ENCODE assay signal across 17 cellular contexts in the genomic region with DNA sequence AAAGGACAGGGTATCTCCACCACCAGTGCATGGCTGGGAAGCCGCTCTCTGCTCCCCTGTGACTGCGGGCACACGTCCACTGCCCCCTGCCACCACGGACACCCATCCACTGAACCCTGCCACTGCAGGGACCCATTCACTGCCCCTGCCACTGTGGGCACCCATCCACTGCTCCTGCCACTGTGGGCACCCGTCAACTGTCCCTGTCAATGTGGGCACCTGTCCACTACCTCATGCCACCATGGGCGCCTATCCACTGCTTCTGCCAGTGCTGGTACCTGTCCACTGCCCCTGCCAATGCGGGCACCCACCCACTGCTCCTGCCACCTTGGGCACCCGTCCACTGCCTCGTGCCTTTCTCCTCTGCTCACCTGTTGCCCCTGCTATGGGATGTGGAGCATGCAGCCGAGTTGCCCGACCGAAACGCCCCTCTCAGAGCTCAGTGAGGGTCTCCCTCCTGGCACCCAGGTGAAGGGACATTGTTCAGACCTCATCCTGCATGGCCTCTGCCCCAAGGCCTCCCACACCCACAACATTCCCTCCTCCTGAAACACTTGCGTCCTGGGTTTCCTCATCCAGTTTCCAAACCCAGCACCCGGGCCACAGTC.
DNase-seq lines count a peak whose midpoint lies in the region; ATAC-seq, FAIRE-seq and TF ChIP-seq lines count a peak whose summit lies in the region.
"Had no signal": no experiment of that assay in that cellular context is flagged by ENCODE, and none has a peak within 500 bp of the region (broad histone marks: within the 10 kb centered on the region; RNA-seq: fewer than 3 reads in every experiment).

No MANE protein-coding gene starts in this region.

- WGBS in neuronal stem cell (ENCODE audit: extremely low coverage in 2 of 2, insufficient read length in 2 of 2, insufficient replicate concordance in 1 of 2), 2 donors: no CpG with 5 or more reads among the region's 15 CpGs
- WGBS in sigmoid colon, 2 donors: 89 to 90% methylated on average over 15 of the region's 15 CpGs

- H2BK12ac ChIP-seq in neuronal stem cell (ENCODE audit: low read length): no peak overlapping the region

- H3K79me2 ChIP-seq in DND-41 (ENCODE audit: insufficient read depth, low read length): peaks cover 75% of the 10 kb centered on the region

- no peak for TF ChIP-seq EP300 in sigmoid colon (IDR thresholded peaks at IDR 0.05)

- DNase-seq in DND-41 (no peak), kidney (peak; percentile 58), neuronal stem cell (ENCODE audit: low spot score) (no peak), sigmoid colon (peak; percentile 54), NCI-H2227 (lab: John Stamatoyannopoulos, UW; ENCODE audit: unreplicated experiment) (no peak), UCSD-AML1 (lab: John Stamatoyannopoulos, UW; ENCODE audit: unreplicated experiment) (no peak), NCI-H1092 treated with DMSO at 0.1 percent for 48 hours (lab: John Stamatoyannopoulos, UW) (no peak)
- DNase-seq: AML-193; CD8-positive, alpha-beta memory T cell; GF-D8; H9; IMR-90 had no signal

- H3K27ac ChIP-seq in DND-41 (ENCODE audit: low read length): peak overlapping the region; percentile 67
- H3K27ac ChIP-seq in kidney (ENCODE audit: low read depth in 2 of 2, low read length in 2 of 2): no peak overlapping the region
- H3K27ac ChIP-seq in neuronal stem cell (replicated peaks; ENCODE audit: low read length): no peak overlapping the region
- no peak overlapping the region for H3K27ac ChIP-seq in sigmoid colon
- H3K27ac ChIP-seq: 22Rv1, BLaER1 had no signal

- H3K27me3 ChIP-seq in DND-41 (ENCODE audit: insufficient read depth, low read length, poor library complexity): no peaks in the 10 kb centered on the region
- H3K27me3 ChIP-seq in neuronal stem cell (ENCODE audit: control insufficient read depth in 3 of 3, insufficient read depth in 3 of 3, low read depth in 1 of 3, low read length in 3 of 3): no peaks in the 10 kb centered on the region
- peaks cover 0 to 13% (median 0%) of the 10 kb centered on the region in 3 donors for H3K27me3 ChIP-seq in sigmoid colon
- H3K27me3 ChIP-seq: BLaER1 had no signal

- ATAC-seq in DND-41 (ENCODE audit: insufficient read depth, low read depth) (no peak), GM19324 (IDR thresholded peaks at IDR 0.05; ENCODE audit: low FRiP score, unreplicated experiment) (no peak)
- ATAC-seq: GM23338 had no signal

- intact Hi-C loops in kidney (cut with DNase I): no loop called here
- intact Hi-C loops in sigmoid colon (cut with DNase I): no loop called here

- no peak overlapping the region for H4K91ac ChIP-seq in neuronal stem cell (ENCODE audit: low read depth, low read length, poor library complexity)

- no peak overlapping the region for H2BK15ac ChIP-seq in neuronal stem cell (ENCODE audit: low read length)

- peak overlapping the region; percentile 54 for H2BK5ac ChIP-seq in neuronal stem cell (ENCODE audit: low read length)

- no peak overlapping the region for H2AFZ ChIP-seq in DND-41 (ENCODE audit: low read depth, low read length)
- H2AFZ ChIP-seq in neuronal stem cell (ENCODE audit: low read length): no peak overlapping the region
- H2AFZ ChIP-seq: GM23338 had no signal

- no peak overlapping the region for H3K4ac ChIP-seq in neuronal stem cell (ENCODE audit: low read length)

- no peak for TF ChIP-seq POLR2A in sigmoid colon (IDR thresholded peaks at IDR 0.05)

- H2AK5ac ChIP-seq in neuronal stem cell (ENCODE audit: low read depth, low read length): peak overlapping the region; percentile 66

- FAIRE-seq in kidney (lab: Jason Lieb, UNC): no peak

- no peak overlapping the region for H3K14ac ChIP-seq in neuronal stem cell (ENCODE audit: low read length)

- H3K9me3 ChIP-seq in DND-41 (ENCODE audit: insufficient read depth, low read length, severe bottlenecking): no peaks in the 10 kb centered on the region
- no peaks in the 10 kb centered on the region for H3K9me3 ChIP-seq in kidney (ENCODE audit: control insufficient read depth in 1 of 2, low read length in 2 of 2)
- no peaks in the 10 kb centered on the region for H3K9me3 ChIP-seq in neuronal stem cell (replicated peaks in 1 of 2; ENCODE audit: control insufficient read depth in 2 of 2, insufficient read depth in 1 of 2, low read depth in 1 of 2, low read length in 2 of 2)
- H3K9me3 ChIP-seq in sigmoid colon: no peaks in the 10 kb centered on the region
- H3K9me3 ChIP-seq: Caco-2 had no signal

- H2BK120ac ChIP-seq in neuronal stem cell (ENCODE audit: low read depth, low read length): no peak overlapping the region

- no peaks in the 10 kb centered on the region for H4K20me1 ChIP-seq in DND-41 (ENCODE audit: insufficient read depth, low read length)

- H3K79me1 ChIP-seq in neuronal stem cell (ENCODE audit: low read depth, low read length): no peaks in the 10 kb centered on the region

- H3K18ac ChIP-seq in neuronal stem cell (ENCODE audit: low read length): peak overlapping the region; percentile 71

- H3K36me3 ChIP-seq in DND-41 (ENCODE audit: insufficient read depth, low read length) (peaks cover 32% of the 10 kb centered on the region), kidney (ENCODE audit: control insufficient read depth in 1 of 2, insufficient read depth in 2 of 2, low read length in 2 of 2) (no peaks in the 10 kb centered on the region), neuronal stem cell (replicated peaks in 1 of 2; ENCODE audit: control insufficient read depth in 2 of 2, insufficient read depth in 2 of 2, low read length in 2 of 2) (no peaks in the 10 kb centered on the region), sigmoid colon (no peaks in the 10 kb centered on the region)
- H3K36me3 ChIP-seq: BLaER1 had no signal

- H3K9ac ChIP-seq in DND-41 (ENCODE audit: low read depth, low read length) (peak overlapping the region; percentile 27), kidney (ENCODE audit: low read length in 2 of 2) (no peak overlapping the region), neuronal stem cell (ENCODE audit: low read depth, low read length, poor library complexity) (peak overlapping the region; percentile 15)
- H3K9ac ChIP-seq: BLaER1 had no signal

- H3K4me2 ChIP-seq in DND-41 (ENCODE audit: insufficient read depth, low read length) (peak overlapping the region; percentile 43; the same call in 1 of the 2 replicates), neuronal stem cell (ENCODE audit: insufficient read depth, low read length, poor library complexity, severe bottlenecking) (no peak overlapping the region)
- H3K4me2 ChIP-seq: BLaER1, GM23338 had no signal

- H3K4me1 ChIP-seq in DND-41 (ENCODE audit: insufficient read depth, low read length) (peaks cover 67% of the 10 kb centered on the region), kidney (ENCODE audit: control insufficient read depth in 1 of 2, insufficient read depth in 1 of 2, low read depth in 1 of 2, low read length in 2 of 2) (peaks cover 0 to 3% of the 10 kb centered on the region in 2 donors), neuronal stem cell (ENCODE audit: control insufficient read depth in 2 of 2, insufficient read depth in 1 of 2, low read depth in 1 of 2, low read length in 2 of 2) (no peaks in the 10 kb centered on the region), sigmoid colon (no peaks in the 10 kb centered on the region)
- H3K4me1 ChIP-seq: Caco-2 had no signal

- TF ChIP-seq CTCF in DND-41 (IDR thresholded peaks at IDR 0.05; ENCODE audit: borderline replicate concordance, extremely low read depth, low read length, poor library complexity, severe bottlenecking) (no peak), kidney (IDR thresholded peaks at IDR 0.05; ENCODE audit: borderline replicate concordance, extremely low read depth, insufficient read depth) (no peak), sigmoid colon (IDR thresholded peaks at IDR 0.05) (no peak)

- H3K23ac ChIP-seq in neuronal stem cell (ENCODE audit: low read depth, low read length, poor library complexity): no peak overlapping the region

- H3K4me3 ChIP-seq in DND-41 (ENCODE audit: low read depth in 1 of 2, low read length in 2 of 2) (0 out of 4 replicates have a peak overlapping the region, but pooled peaks of 1 of the 2 experiments have one; percentile 7), kidney (ENCODE audit: low read length in 2 of 2) (no peak overlapping the region), neuronal stem cell (ENCODE audit: low read length in 2 of 2) (no peak overlapping the region), sigmoid colon (no peak overlapping the region)
- H3K4me3 ChIP-seq: BLaER1, GM23338 had no signal

- H4K8ac ChIP-seq in neuronal stem cell (ENCODE audit: low read depth, low read length): no peak overlapping the region

Comparison
In these comparisons a context has a peak if more than half of its experiments do, and no peak if none do; other contexts are left out.
1. DNase-seq: peak in kidney (single experiment) and sigmoid colon (single experiment); none in DND-41 (single experiment), neuronal stem cell (single experiment), NCI-H2227 (single experiment), UCSD-AML1 (single experiment) and NCI-H1092 treated with DMSO at 0.1 percent for 48 hours (single experiment).
2. H3K9ac ChIP-seq: peak in DND-41 (single experiment) and neuronal stem cell (single experiment); none in kidney (0 of 2).